In the genomic region with DNA sequence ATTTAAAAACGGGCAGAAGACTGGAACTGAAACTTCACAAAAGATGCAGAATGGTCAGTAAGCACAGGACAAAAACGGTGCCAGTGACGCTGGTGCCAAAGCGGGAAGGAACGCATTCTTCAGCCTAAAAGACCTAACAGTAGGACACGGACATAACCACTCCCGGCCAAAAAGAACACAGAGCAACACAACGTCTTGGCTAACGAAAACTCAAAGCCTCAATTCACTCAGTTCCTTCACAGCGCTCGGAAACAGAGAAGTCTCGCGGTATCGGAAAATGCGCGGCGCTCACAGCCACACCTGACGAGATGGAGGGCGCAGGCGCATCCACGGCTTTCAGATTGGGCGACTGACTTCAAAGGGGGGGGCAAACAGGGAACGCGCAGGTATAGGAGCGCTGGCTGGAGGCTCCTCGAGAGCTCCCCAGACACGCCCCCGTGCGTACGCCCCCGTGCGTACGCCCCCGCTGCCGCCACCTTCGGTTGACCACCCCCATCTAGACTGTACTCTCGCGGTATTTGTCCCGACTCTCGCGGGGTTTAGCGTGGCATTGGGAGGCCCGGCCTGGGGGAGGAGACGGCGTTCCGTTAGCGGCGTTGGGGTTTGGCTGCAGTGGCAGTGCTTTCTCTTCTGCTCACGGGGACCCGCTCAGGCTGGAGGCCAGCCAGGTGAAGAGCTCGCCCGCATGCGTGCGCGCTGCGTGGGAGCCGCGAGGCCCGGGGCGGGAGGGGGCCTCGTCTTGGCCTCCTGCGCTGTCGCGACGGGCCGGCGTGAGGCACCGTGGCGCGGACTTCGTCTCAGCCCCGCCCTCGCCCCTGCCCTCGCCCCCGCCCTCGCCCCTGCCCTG, we compare ENCODE assay signal across 1 cellular context.
TF ChIP-seq lines count a peak whose summit lies in the region.

A gene (plus strand): TSS at position 576 of the 847 bp plus-strand sequence. CDS start 321 bp downstream, outside the sequence.

TF ChIP-seq in HepG2, 621 proteins besides CTCF, POLR2A, EP300 and RAD21 (continued from another document and continues in another):
- TF ChIP-seq BHLHE40 (IDR thresholded peaks at IDR 0.05; ENCODE audit: low read length) (0 out of 2 replicates have a peak, but pooled peaks have one; percentile 11), ZNF30 (CRISPR knock-in tag; IDR thresholded peaks at IDR 0.05) (peak; percentile 46; the same call in 1 of the 2 replicates), SOX5 (CRISPR knock-in tag; IDR thresholded peaks at IDR 0.05; ENCODE audit: borderline replicate concordance) (0 out of 2 replicates have a peak, but pooled peaks have one; percentile 18), KDM4B (CRISPR knock-in tag; IDR thresholded peaks at IDR 0.05) (no peak; the same call in 1 of the 2 replicates), ZNF598 (CRISPR knock-in tag; IDR thresholded peaks at IDR 0.05; ENCODE audit: borderline replicate concordance) (peak; percentile 60; the same call in 1 of the 2 replicates), TARDBP (CRISPR knock-in tag; IDR thresholded peaks at IDR 0.05) (peak; percentile 82), ZSCAN22 (CRISPR knock-in tag; IDR thresholded peaks at IDR 0.05) (0 out of 2 replicates have a peak, but pooled peaks have one; percentile 42), JDP2 (CRISPR knock-in tag; IDR thresholded peaks at IDR 0.05; ENCODE audit: borderline replicate concordance) (no peak), POGZ (CRISPR knock-in tag; IDR thresholded peaks at IDR 0.05) (peak; percentile 93), SKI (IDR thresholded peaks at IDR 0.05; ENCODE audit: partially characterized antibody) (peak; percentile 58), ZNF615 (CRISPR knock-in tag; IDR thresholded peaks at IDR 0.05; ENCODE audit: borderline replicate concordance) (peak; percentile 52; the same call in 1 of the 2 replicates), GATAD2A (CRISPR knock-in tag; IDR thresholded peaks at IDR 0.05) (peak; percentile 21; the same call in 1 of the 2 replicates), REL (CRISPR knock-in tag; conservative IDR thresholded peaks at IDR 0.05) (peak; percentile 88; the same call in 1 of the 2 replicates), WIZ (CRISPR knock-in tag; IDR thresholded peaks at IDR 0.05) (no peak), DR1 (CRISPR knock-in tag; IDR thresholded peaks at IDR 0.05) (peak; percentile 91), ZC3H13 (CRISPR knock-in tag; IDR thresholded peaks at IDR 0.05) (0 out of 2 replicates have a peak, but pooled peaks have one; percentile 19), HOXA3 (CRISPR knock-in tag; IDR thresholded peaks at IDR 0.05) (peak; percentile 63; the same call in 1 of the 2 replicates), MED8 (CRISPR knock-in tag; IDR thresholded peaks at IDR 0.05; ENCODE audit: insufficient replicate concordance) (peak; percentile 47), AGO2 (optimal IDR thresholded peaks at IDR 0.05; ENCODE audit: low read depth, low read length) (peak; percentile 79), TBX2 (CRISPR knock-in tag; IDR thresholded peaks at IDR 0.05; ENCODE audit: borderline replicate concordance) (peak; percentile 97), CAMTA2 (CRISPR knock-in tag; IDR thresholded peaks at IDR 0.05; ENCODE audit: borderline replicate concordance) (0 out of 2 replicates have a peak, but pooled peaks have one; percentile 11), ZNF782 (CRISPR knock-in tag; IDR thresholded peaks at IDR 0.05; ENCODE audit: borderline replicate concordance) (peak; percentile 96; the same call in 1 of the 2 replicates), ZNF891 (CRISPR knock-in tag; IDR thresholded peaks at IDR 0.05) (0 out of 2 replicates have a peak, but pooled peaks have one; percentile 28), ZNF354B (CRISPR knock-in tag; IDR thresholded peaks at IDR 0.05) (peak; percentile 77; the same call in 1 of the 2 replicates), KDM2A (CRISPR knock-in tag; IDR thresholded peaks at IDR 0.05; ENCODE audit: borderline replicate concordance, low read depth) (peak; percentile 78; the same call in 1 of the 2 replicates), HMGA1 (CRISPR knock-in tag; conservative IDR thresholded peaks at IDR 0.05) (no peak), ZNF713 (CRISPR knock-in tag; IDR thresholded peaks at IDR 0.05) (no peak), SPEN (CRISPR knock-in tag; IDR thresholded peaks at IDR 0.05; ENCODE audit: low read depth) (peak; percentile 93; the same call in 1 of the 2 replicates), REPIN1 (CRISPR knock-in tag; IDR thresholded peaks at IDR 0.05; ENCODE audit: borderline replicate concordance, low read depth) (peak; percentile 33; the same call in 1 of the 2 replicates)
- TF ChIP-seq, protein P1, sequence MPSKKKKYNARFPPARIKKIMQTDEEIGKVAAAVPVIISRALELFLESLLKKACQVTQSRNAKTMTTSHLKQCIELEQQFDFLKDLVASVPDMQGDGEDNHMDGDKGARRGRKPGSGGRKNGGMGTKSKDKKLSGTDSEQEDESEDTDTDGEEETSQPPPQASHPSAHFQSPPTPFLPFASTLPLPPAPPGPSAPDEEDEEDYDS (CRISPR knock-in tag; IDR thresholded peaks at IDR 0.05): peak; percentile 81
- TF ChIP-seq, protein P2, sequence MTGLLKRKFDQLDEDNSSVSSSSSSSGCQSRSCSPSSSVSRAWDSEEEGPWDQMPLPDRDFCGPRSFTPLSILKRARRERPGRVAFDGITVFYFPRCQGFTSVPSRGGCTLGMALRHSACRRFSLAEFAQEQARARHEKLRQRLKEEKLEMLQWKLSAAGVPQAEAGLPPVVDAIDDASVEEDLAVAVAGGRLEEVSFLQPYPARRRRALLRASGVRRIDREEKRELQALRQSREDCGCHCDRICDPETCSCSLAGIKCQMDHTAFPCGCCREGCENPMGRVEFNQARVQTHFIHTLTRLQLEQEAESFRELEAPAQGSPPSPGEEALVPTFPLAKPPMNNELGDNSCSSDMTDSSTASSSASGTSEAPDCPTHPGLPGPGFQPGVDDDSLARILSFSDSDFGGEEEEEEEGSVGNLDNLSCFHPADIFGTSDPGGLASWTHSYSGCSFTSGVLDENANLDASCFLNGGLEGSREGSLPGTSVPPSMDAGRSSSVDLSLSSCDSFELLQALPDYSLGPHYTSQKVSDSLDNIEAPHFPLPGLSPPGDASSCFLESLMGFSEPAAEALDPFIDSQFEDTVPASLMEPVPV (CRISPR knock-in tag; IDR thresholded peaks at IDR 0.05): peak; percentile 38
- TF ChIP-seq, protein P3, sequence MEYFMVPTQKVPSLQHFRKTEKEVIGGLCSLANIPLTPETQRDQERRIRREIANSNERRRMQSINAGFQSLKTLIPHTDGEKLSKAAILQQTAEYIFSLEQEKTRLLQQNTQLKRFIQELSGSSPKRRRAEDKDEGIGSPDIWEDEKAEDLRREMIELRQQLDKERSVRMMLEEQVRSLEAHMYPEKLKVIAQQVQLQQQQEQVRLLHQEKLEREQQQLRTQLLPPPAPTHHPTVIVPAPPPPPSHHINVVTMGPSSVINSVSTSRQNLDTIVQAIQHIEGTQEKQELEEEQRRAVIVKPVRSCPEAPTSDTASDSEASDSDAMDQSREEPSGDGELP (IDR thresholded peaks at IDR 0.05; ENCODE audit: borderline replicate concordance, low read depth): no peak
- TF ChIP-seq, protein P4, sequence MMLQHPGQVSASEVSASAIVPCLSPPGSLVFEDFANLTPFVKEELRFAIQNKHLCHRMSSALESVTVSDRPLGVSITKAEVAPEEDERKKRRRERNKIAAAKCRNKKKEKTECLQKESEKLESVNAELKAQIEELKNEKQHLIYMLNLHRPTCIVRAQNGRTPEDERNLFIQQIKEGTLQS (CRISPR knock-in tag; IDR thresholded peaks at IDR 0.05): no peak
- TF ChIP-seq, protein P5, sequence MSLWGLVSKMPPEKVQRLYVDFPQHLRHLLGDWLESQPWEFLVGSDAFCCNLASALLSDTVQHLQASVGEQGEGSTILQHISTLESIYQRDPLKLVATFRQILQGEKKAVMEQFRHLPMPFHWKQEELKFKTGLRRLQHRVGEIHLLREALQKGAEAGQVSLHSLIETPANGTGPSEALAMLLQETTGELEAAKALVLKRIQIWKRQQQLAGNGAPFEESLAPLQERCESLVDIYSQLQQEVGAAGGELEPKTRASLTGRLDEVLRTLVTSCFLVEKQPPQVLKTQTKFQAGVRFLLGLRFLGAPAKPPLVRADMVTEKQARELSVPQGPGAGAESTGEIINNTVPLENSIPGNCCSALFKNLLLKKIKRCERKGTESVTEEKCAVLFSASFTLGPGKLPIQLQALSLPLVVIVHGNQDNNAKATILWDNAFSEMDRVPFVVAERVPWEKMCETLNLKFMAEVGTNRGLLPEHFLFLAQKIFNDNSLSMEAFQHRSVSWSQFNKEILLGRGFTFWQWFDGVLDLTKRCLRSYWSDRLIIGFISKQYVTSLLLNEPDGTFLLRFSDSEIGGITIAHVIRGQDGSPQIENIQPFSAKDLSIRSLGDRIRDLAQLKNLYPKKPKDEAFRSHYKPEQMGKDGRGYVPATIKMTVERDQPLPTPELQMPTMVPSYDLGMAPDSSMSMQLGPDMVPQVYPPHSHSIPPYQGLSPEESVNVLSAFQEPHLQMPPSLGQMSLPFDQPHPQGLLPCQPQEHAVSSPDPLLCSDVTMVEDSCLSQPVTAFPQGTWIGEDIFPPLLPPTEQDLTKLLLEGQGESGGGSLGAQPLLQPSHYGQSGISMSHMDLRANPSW (CRISPR knock-in tag; IDR thresholded peaks at IDR 0.05; ENCODE audit: borderline replicate concordance): 0 out of 2 replicates have a peak, but pooled peaks have one; percentile 37
- TF ChIP-seq, protein P6, sequence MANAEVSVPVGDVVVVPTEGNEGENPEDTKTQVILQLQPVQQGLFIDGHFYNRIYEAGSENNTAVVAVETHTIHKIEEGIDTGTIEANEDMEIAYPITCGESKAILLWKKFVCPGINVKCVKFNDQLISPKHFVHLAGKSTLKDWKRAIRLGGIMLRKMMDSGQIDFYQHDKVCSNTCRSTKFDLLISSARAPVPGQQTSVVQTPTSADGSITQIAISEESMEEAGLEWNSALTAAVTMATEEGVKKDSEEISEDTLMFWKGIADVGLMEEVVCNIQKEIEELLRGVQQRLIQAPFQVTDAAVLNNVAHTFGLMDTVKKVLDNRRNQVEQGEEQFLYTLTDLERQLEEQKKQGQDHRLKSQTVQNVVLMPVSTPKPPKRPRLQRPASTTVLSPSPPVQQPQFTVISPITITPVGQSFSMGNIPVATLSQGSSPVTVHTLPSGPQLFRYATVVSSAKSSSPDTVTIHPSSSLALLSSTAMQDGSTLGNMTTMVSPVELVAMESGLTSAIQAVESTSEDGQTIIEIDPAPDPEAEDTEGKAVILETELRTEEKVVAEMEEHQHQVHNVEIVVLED (CRISPR knock-in tag; IDR thresholded peaks at IDR 0.05; ENCODE audit: borderline replicate concordance): peak; percentile 98
- TF ChIP-seq, protein P7, sequence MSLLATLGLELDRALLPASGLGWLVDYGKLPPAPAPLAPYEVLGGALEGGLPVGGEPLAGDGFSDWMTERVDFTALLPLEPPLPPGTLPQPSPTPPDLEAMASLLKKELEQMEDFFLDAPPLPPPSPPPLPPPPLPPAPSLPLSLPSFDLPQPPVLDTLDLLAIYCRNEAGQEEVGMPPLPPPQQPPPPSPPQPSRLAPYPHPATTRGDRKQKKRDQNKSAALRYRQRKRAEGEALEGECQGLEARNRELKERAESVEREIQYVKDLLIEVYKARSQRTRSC (CRISPR knock-in tag; IDR thresholded peaks at IDR 0.05; ENCODE audit: low read depth): peak; percentile 58; the same call in 1 of the 2 replicates
- TF ChIP-seq, protein P8, sequence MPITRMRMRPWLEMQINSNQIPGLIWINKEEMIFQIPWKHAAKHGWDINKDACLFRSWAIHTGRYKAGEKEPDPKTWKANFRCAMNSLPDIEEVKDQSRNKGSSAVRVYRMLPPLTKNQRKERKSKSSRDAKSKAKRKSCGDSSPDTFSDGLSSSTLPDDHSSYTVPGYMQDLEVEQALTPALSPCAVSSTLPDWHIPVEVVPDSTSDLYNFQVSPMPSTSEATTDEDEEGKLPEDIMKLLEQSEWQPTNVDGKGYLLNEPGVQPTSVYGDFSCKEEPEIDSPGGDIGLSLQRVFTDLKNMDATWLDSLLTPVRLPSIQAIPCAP (CRISPR knock-in tag; IDR thresholded peaks at IDR 0.05; ENCODE audit: low read depth): peak; percentile 91
- TF ChIP-seq, protein P9, sequence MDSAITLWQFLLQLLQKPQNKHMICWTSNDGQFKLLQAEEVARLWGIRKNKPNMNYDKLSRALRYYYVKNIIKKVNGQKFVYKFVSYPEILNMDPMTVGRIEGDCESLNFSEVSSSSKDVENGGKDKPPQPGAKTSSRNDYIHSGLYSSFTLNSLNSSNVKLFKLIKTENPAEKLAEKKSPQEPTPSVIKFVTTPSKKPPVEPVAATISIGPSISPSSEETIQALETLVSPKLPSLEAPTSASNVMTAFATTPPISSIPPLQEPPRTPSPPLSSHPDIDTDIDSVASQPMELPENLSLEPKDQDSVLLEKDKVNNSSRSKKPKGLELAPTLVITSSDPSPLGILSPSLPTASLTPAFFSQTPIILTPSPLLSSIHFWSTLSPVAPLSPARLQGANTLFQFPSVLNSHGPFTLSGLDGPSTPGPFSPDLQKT (CRISPR knock-in tag; IDR thresholded peaks at IDR 0.05; ENCODE audit: borderline replicate concordance): no peak
- TF ChIP-seq, protein P10, sequence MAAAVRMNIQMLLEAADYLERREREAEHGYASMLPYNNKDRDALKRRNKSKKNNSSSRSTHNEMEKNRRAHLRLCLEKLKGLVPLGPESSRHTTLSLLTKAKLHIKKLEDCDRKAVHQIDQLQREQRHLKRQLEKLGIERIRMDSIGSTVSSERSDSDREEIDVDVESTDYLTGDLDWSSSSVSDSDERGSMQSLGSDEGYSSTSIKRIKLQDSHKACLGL (CRISPR knock-in tag; IDR thresholded peaks at IDR 0.05): peak; percentile 61
- TF ChIP-seq, protein P11, sequence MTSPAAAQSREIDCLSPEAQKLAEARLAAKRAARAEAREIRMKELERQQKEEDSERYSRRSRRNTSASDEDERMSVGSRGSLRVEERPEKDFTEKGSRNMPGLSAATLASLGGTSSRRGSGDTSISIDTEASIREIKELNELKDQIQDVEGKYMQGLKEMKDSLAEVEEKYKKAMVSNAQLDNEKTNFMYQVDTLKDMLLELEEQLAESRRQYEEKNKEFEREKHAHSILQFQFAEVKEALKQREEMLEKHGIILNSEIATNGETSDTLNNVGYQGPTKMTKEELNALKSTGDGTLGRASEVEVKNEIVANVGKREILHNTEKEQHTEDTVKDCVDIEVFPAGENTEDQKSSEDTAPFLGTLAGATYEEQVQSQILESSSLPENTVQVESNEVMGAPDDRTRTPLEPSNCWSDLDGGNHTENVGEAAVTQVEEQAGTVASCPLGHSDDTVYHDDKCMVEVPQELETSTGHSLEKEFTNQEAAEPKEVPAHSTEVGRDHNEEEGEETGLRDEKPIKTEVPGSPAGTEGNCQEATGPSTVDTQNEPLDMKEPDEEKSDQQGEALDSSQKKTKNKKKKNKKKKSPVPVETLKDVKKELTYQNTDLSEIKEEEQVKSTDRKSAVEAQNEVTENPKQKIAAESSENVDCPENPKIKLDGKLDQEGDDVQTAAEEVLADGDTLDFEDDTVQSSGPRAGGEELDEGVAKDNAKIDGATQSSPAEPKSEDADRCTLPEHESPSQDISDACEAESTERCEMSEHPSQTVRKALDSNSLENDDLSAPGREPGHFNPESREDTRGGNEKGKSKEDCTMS (CRISPR knock-in tag; conservative IDR thresholded peaks at IDR 0.05): no peak
